In genomic region chr11:124329787-124330478, GRCh38 we compare ENCODE assay signal across 9 cellular contexts. TPM values are rescaled to one million over a fixed set of nuclear protein-coding genes. Genes with fewer than 3 reads are reported as not detected.
DNase-seq lines count a peak whose midpoint lies in the region; ATAC-seq and TF ChIP-seq lines count a peak whose summit lies in the region.
"Had no signal": no experiment of that assay in that cellular context is flagged by ENCODE, and none has a peak within 500 bp of the region (broad histone marks: within the 10 kb centered on the region; RNA-seq: fewer than 3 reads in every experiment).

No MANE protein-coding gene starts in this region.

- H3K4me1 ChIP-seq in thyroid gland, result no peaks in the 10 kb centered on the region

- no peaks in the 10 kb centered on the region for H3K9me3 ChIP-seq in thyroid gland

- H3K4me3 ChIP-seq in AG10803 (ENCODE audit: low read length), result no peak overlapping the region
- no peak overlapping the region for H3K4me3 ChIP-seq in thyroid gland (replicated peaks in 1 of 3)

- no peak for TF ChIP-seq POLR2A in thyroid gland (IDR thresholded peaks at IDR 0.05)

- DNase-seq in AG10803 (ENCODE audit: low read depth) (peak; percentile 10), amniotic epithelial cell (ENCODE audit: low read depth) (peak; percentile 5), NCI-H510A treated with DMSO at 0.1 percent for 48 hours (lab: John Stamatoyannopoulos, UW) (no peak), HK-2 (ENCODE audit: unreplicated experiment) (no peak), thyroid gland (no peak)
- no peak for DNase-seq in effector CD4-positive, alpha-beta T cell
- DNase-seq: left cardiac atrium had no signal

- peak; percentile 14; the same call in 1 of the 2 replicates for TF ChIP-seq CTCF in AG10803 (conservative IDR thresholded peaks at IDR 0.05; ENCODE audit: low read length)
- TF ChIP-seq CTCF in thyroid gland (IDR thresholded peaks at IDR 0.05), result peak in 1 of 6 experiments; percentile 2

- peak; percentile 96 for ATAC-seq in GM21367 (IDR thresholded peaks at IDR 0.05; ENCODE audit: unreplicated experiment)
- ATAC-seq in HG03442 (IDR thresholded peaks at IDR 0.05; ENCODE audit: unreplicated experiment), result peak; percentile 81
- ATAC-seq: left cardiac atrium had no signal

- H3K27ac ChIP-seq in thyroid gland, result no peak overlapping the region

- H3K36me3 ChIP-seq in thyroid gland, result no peaks in the 10 kb centered on the region

- H3K27me3 ChIP-seq in thyroid gland, result no peaks in the 10 kb centered on the region

- 71 to 75% methylated on average over 2 of the region's 2 CpGs for WGBS in thyroid gland, 2 donors

- intact Hi-C loops in thyroid gland (cut with DNase I), result no loop called here

RNA-seq across cellular contexts. Expression of gene OR8D2, which starts 9.9 kb away (rescaled TPM):
- not detected for total RNA-seq in thyroid gland
- total RNA-seq: left cardiac atrium had no signal

RNA-seq across cellular contexts. Expression of gene OR8D1, which starts 16.2 kb away (rescaled TPM):
- total RNA-seq in thyroid gland, result not detected
- total RNA-seq: left cardiac atrium had no signal

RNA-seq across cellular contexts. Expression of gene OR8B2, which starts 54.4 kb away (rescaled TPM):
- total RNA-seq in thyroid gland, result not detected
- total RNA-seq: left cardiac atrium had no signal

Comparison
In these comparisons a context has a peak if more than half of its experiments do, and no peak if none do; other contexts are left out.
1. DNase-seq: peak in AG10803 (single experiment) and amniotic epithelial cell (single experiment); none in effector CD4-positive, alpha-beta T cell (single experiment), NCI-H510A treated with DMSO at 0.1 percent for 48 hours (single experiment), HK-2 (single experiment) and thyroid gland (0 of 2).